In the genomic region with DNA sequence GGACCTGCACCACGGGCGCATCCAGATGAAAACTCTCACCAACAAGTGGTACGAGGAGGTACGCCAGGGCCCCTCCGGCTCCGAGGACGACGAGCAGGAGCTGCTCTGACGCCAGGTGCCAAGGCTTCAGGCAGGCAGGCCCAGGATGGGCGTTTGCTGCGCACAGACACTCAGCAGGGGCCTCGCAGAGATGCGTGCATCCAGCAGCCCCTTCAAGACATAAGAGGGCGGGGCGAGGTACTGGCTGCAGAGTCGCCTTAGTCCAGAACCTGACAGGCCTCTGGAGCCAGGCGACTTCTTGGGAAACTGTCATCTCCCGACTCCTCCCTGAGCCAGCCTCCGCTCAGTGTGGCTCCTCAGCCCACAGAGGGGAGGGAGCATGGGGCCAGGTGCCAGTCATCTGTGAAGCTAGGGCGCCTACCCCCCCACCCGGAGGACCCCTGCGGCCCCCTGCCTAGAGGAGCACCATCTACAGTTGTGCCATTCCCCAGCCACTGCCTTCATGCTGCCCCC, we compare ENCODE assay signal across 1 cellular context.
TF ChIP-seq lines count a peak whose summit lies in the region.

No MANE protein-coding gene starts in this region.

TF ChIP-seq in GM23338, 12 proteins besides CTCF, POLR2A, EP300 and RAD21 (continued from another document):
- TF ChIP-seq, protein P1, sequence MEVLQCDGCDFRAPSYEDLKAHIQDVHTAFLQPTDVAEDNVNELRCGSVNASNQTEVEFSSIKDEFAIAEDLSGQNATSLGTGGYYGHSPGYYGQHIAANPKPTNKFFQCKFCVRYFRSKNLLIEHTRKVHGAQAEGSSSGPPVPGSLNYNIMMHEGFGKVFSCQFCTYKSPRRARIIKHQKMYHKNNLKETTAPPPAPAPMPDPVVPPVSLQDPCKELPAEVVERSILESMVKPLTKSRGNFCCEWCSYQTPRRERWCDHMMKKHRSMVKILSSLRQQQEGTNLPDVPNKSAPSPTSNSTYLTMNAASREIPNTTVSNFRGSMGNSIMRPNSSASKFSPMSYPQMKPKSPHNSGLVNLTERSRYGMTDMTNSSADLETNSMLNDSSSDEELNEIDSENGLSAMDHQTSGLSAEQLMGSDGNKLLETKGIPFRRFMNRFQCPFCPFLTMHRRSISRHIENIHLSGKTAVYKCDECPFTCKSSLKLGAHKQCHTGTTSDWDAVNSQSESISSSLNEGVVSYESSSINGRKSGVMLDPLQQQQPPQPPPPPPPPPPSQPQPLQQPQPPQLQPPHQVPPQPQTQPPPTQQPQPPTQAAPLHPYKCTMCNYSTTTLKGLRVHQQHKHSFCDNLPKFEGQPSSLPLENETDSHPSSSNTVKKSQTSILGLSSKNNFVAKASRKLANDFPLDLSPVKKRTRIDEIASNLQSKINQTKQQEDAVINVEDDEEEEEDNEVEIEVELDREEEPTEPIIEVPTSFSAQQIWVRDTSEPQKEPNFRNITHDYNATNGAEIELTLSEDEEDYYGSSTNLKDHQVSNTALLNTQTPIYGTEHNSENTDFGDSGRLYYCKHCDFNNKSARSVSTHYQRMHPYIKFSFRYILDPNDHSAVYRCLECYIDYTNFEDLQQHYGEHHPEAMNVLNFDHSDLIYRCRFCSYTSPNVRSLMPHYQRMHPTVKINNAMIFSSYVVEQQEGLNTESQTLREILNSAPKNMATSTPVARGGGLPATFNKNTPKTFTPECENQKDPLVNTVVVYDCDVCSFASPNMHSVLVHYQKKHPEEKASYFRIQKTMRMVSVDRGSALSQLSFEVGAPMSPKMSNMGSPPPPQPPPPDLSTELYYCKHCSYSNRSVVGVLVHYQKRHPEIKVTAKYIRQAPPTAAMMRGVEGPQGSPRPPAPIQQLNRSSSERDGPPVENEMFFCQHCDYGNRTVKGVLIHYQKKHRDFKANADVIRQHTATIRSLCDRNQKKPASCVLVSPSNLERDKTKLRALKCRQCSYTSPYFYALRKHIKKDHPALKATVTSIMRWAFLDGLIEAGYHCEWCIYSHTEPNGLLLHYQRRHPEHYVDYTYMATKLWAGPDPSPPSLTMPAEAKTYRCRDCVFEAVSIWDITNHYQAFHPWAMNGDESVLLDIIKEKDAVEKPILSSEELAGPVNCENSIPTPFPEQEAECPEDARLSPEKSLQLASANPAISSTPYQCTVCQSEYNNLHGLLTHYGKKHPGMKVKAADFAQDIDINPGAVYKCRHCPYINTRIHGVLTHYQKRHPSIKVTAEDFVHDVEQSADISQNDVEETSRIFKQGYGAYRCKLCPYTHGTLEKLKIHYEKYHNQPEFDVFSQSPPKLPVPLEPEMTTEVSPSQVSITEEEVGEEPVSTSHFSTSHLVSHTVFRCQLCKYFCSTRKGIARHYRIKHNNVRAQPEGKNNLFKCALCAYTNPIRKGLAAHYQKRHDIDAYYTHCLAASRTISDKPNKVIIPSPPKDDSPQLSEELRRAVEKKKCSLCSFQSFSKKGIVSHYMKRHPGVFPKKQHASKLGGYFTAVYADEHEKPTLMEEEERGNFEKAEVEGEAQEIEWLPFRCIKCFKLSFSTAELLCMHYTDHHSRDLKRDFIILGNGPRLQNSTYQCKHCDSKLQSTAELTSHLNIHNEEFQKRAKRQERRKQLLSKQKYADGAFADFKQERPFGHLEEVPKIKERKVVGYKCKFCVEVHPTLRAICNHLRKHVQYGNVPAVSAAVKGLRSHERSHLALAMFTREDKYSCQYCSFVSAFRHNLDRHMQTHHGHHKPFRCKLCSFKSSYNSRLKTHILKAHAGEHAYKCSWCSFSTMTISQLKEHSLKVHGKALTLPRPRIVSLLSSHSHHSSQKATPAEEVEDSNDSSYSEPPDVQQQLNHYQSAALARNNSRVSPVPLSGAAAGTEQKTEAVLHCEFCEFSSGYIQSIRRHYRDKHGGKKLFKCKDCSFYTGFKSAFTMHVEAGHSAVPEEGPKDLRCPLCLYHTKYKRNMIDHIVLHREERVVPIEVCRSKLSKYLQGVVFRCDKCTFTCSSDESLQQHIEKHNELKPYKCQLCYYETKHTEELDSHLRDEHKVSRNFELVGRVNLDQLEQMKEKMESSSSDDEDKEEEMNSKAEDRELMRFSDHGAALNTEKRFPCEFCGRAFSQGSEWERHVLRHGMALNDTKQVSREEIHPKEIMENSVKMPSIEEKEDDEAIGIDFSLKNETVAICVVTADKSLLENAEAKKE (CRISPR knock-in tag; IDR thresholded peaks at IDR 0.05), result no peak
- TF ChIP-seq EZH2phosphoT487 (IDR thresholded peaks at IDR 0.05; ENCODE audit: unreplicated experiment) (no peak), JUNB (IDR thresholded peaks at IDR 0.05; ENCODE audit: unreplicated experiment) (no peak), ETS1 (IDR thresholded peaks at IDR 0.05) (no peak), EZH2 (IDR thresholded peaks at IDR 0.05; ENCODE audit: low read depth, unreplicated experiment) (no peak), ZNF331 (CRISPR knock-in tag; IDR thresholded peaks at IDR 0.05; ENCODE audit: low read depth) (no peak), ZNF114 (CRISPR knock-in tag; IDR thresholded peaks at IDR 0.05) (no peak), POLR2AphosphoS5 (IDR thresholded peaks at IDR 0.05; ENCODE audit: low read depth) (no peak), STAT1 (IDR thresholded peaks at IDR 0.05; ENCODE audit: unreplicated experiment) (no peak), NANOG (IDR thresholded peaks at IDR 0.05; ENCODE audit: borderline replicate concordance) (no peak)
- TF ChIP-seq, protein P2, sequence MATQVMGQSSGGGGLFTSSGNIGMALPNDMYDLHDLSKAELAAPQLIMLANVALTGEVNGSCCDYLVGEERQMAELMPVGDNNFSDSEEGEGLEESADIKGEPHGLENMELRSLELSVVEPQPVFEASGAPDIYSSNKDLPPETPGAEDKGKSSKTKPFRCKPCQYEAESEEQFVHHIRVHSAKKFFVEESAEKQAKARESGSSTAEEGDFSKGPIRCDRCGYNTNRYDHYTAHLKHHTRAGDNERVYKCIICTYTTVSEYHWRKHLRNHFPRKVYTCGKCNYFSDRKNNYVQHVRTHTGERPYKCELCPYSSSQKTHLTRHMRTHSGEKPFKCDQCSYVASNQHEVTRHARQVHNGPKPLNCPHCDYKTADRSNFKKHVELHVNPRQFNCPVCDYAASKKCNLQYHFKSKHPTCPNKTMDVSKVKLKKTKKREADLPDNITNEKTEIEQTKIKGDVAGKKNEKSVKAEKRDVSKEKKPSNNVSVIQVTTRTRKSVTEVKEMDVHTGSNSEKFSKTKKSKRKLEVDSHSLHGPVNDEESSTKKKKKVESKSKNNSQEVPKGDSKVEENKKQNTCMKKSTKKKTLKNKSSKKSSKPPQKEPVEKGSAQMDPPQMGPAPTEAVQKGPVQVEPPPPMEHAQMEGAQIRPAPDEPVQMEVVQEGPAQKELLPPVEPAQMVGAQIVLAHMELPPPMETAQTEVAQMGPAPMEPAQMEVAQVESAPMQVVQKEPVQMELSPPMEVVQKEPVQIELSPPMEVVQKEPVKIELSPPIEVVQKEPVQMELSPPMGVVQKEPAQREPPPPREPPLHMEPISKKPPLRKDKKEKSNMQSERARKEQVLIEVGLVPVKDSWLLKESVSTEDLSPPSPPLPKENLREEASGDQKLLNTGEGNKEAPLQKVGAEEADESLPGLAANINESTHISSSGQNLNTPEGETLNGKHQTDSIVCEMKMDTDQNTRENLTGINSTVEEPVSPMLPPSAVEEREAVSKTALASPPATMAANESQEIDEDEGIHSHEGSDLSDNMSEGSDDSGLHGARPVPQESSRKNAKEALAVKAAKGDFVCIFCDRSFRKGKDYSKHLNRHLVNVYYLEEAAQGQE (IDR thresholded peaks at IDR 0.05; ENCODE audit: unreplicated experiment), result no peak
